15 cellular contexts compared by ENCODE assay signal in genomic region chr6:41529970-41530369, GRCh38. TPM values are rescaled to one million over a fixed set of nuclear protein-coding genes. Genes with fewer than 3 reads are reported as not detected.
DNase-seq lines count a peak whose midpoint lies in the region; ATAC-seq and TF ChIP-seq lines count a peak whose summit lies in the region.
"Had no signal": no experiment of that assay in that cellular context is flagged by ENCODE, and none has a peak within 500 bp of the region (broad histone marks: within the 10 kb centered on the region; RNA-seq: fewer than 3 reads in every experiment).

No MANE protein-coding gene starts in this region.

- POLR2A ChIA-PET in activated CD4-positive, alpha-beta T cell treated with anti-CD3 and anti-CD28 coated beads for 36 hours (lab: Charles Lee) = no interaction called here

- H3K27ac Mint-ChIP-seq in activated CD4-positive, alpha-beta T cell treated with anti-CD3 and anti-CD28 coated beads for 36 hours = peak overlapping the region; percentile 30
- peak overlapping the region; percentile 90 to 96 for H3K27ac Mint-ChIP-seq in natural killer cell treated with Interleukin-12 subunit alpha and Interleukin-12 subunit beta and Interleukin-15 and Interleukin-18, amount 100 ng/mL, for 72 hours
- H3K27ac Mint-ChIP-seq in natural killer cell = peak overlapping the region in 1 of 2 donors; percentile 92
- H3K27ac Mint-ChIP-seq in brain = peak overlapping the region in 3 of 5 experiments; percentile 7 to 45 (median 36)
- no peak overlapping the region for H3K27ac Mint-ChIP-seq in stimulated activated effector memory CD8-positive, alpha-beta T cell treated with anti-CD3 and anti-CD28 coated beads, Interleukin-12 subunit alpha, Interleukin-12 subunit beta, amount 100 ng/mL, for 72 hours
- H3K27ac Mint-ChIP-seq: GM23338 had no signal

- peaks cover 33% of the 10 kb centered on the region for H3K4me1 Mint-ChIP-seq in activated CD4-positive, alpha-beta T cell treated with anti-CD3 and anti-CD28 coated beads for 36 hours
- H3K4me1 Mint-ChIP-seq in natural killer cell treated with Interleukin-12 subunit alpha and Interleukin-12 subunit beta and Interleukin-15 and Interleukin-18, amount 100 ng/mL, for 72 hours (ENCODE audit: low read depth in 2 of 2) = peaks cover 45 to 57% of the 10 kb centered on the region in 2 donors
- H3K4me1 Mint-ChIP-seq in natural killer cell = peaks cover 30 to 32% of the 10 kb centered on the region in 2 donors
- H3K4me1 Mint-ChIP-seq in brain = peaks cover 59% of the 10 kb centered on the region
- H3K4me1 Mint-ChIP-seq in stimulated activated effector memory CD8-positive, alpha-beta T cell treated with anti-CD3 and anti-CD28 coated beads, Interleukin-12 subunit alpha, Interleukin-12 subunit beta, amount 100 ng/mL, for 72 hours = peaks cover 50% of the 10 kb centered on the region

- no peaks in the 10 kb centered on the region for H3K79me2 ChIP-seq in MM.1S (ENCODE audit: low read length)

- H3K9ac ChIP-seq in MM.1S (ENCODE audit: low read length) = no peak overlapping the region

- H3F3A ChIP-seq in MM.1S (ENCODE audit: insufficient read depth, low read length) = peaks cover 11% of the 10 kb centered on the region; the same call in 1 of the 2 replicates

- no peak overlapping the region for H3K4me3 Mint-ChIP-seq in activated CD4-positive, alpha-beta T cell treated with anti-CD3 and anti-CD28 coated beads for 36 hours
- H3K4me3 Mint-ChIP-seq in natural killer cell treated with Interleukin-12 subunit alpha and Interleukin-12 subunit beta and Interleukin-15 and Interleukin-18, amount 100 ng/mL, for 72 hours = peak overlapping the region; percentile 15
- H3K4me3 Mint-ChIP-seq in natural killer cell = no peak overlapping the region
- no peak overlapping the region for H3K4me3 Mint-ChIP-seq in brain
- H3K4me3 Mint-ChIP-seq in stimulated activated effector memory CD8-positive, alpha-beta T cell treated with anti-CD3 and anti-CD28 coated beads, Interleukin-12 subunit alpha, Interleukin-12 subunit beta, amount 100 ng/mL, for 72 hours = no peak overlapping the region
- H3K4me3 Mint-ChIP-seq: GM23338 had no signal

- H4K20me1 ChIP-seq in MM.1S (ENCODE audit: insufficient read depth, low read length) = 0 out of 2 replicates have a peak, but pooled peaks cover 3% of the 10 kb centered on the region

- peaks cover 10% of the 10 kb centered on the region for H3K27me3 Mint-ChIP-seq in activated CD4-positive, alpha-beta T cell treated with anti-CD3 and anti-CD28 coated beads for 36 hours
- H3K27me3 Mint-ChIP-seq in natural killer cell treated with Interleukin-12 subunit alpha and Interleukin-12 subunit beta and Interleukin-15 and Interleukin-18, amount 100 ng/mL, for 72 hours = peaks cover 0 to 4% of the 10 kb centered on the region in 2 donors
- H3K27me3 Mint-ChIP-seq in natural killer cell (ENCODE audit: low read depth in 2 of 2) = peaks cover 13 to 21% of the 10 kb centered on the region in 2 donors
- H3K27me3 Mint-ChIP-seq in brain = peaks cover 49% of the 10 kb centered on the region

- peaks cover 91% of the 10 kb centered on the region for H3K27me3 ChIP-seq in MM.1S (replicated peaks; ENCODE audit: insufficient read depth, low read length)

- no peak overlapping the region for H2AFZ ChIP-seq in MM.1S (ENCODE audit: low read length)
- H2AFZ ChIP-seq: GM23338 had no signal

- TF ChIP-seq CTCF in natural killer cell (IDR thresholded peaks at IDR 0.05) (no peak), brain (conservative IDR thresholded peaks at IDR 0.05) (no peak), MM.1S (IDR thresholded peaks at IDR 0.05; ENCODE audit: low read length) (no peak)

- H3K4me3 ChIP-seq in MM.1S (ENCODE audit: low read length) = no peak overlapping the region
- H3K4me3 ChIP-seq: GM23338 had no signal

- peaks cover 15% of the 10 kb centered on the region for H3K4me1 ChIP-seq in MM.1S (ENCODE audit: low read length)

- no peaks in the 10 kb centered on the region for H3K36me3 ChIP-seq in MM.1S (replicated peaks; ENCODE audit: insufficient read depth, low read length)

- H3K4me2 ChIP-seq in MM.1S (ENCODE audit: low read depth, low read length) = no peak overlapping the region
- H3K4me2 ChIP-seq: GM23338 had no signal

- H3K9me3 Mint-ChIP-seq in activated CD4-positive, alpha-beta T cell treated with anti-CD3 and anti-CD28 coated beads for 36 hours (ENCODE audit: low read depth) = no peaks in the 10 kb centered on the region
- no peaks in the 10 kb centered on the region for H3K9me3 Mint-ChIP-seq in natural killer cell treated with Interleukin-12 subunit alpha and Interleukin-12 subunit beta and Interleukin-15 and Interleukin-18, amount 100 ng/mL, for 72 hours
- H3K9me3 Mint-ChIP-seq in natural killer cell = no peaks in the 10 kb centered on the region
- peaks cover 0 to 7% (median 0%) of the 10 kb centered on the region in 5 experiments for H3K9me3 Mint-ChIP-seq in brain
- H3K9me3 Mint-ChIP-seq in stimulated activated effector memory CD8-positive, alpha-beta T cell treated with anti-CD3 and anti-CD28 coated beads, Interleukin-12 subunit alpha, Interleukin-12 subunit beta, amount 100 ng/mL, for 72 hours = no peaks in the 10 kb centered on the region
- H3K9me3 Mint-ChIP-seq: CD4-positive, alpha-beta memory T cell; GM23338 had no signal

- no peaks in the 10 kb centered on the region for H3K36me3 Mint-ChIP-seq in activated CD4-positive, alpha-beta T cell treated with anti-CD3 and anti-CD28 coated beads for 36 hours (ENCODE audit: low read depth)
- H3K36me3 Mint-ChIP-seq in natural killer cell treated with Interleukin-12 subunit alpha and Interleukin-12 subunit beta and Interleukin-15 and Interleukin-18, amount 100 ng/mL, for 72 hours = no peaks in the 10 kb centered on the region
- H3K36me3 Mint-ChIP-seq in natural killer cell (no peaks in the 10 kb centered on the region), brain (no peaks in the 10 kb centered on the region)
- peaks cover 11% of the 10 kb centered on the region for H3K36me3 Mint-ChIP-seq in stimulated activated effector memory CD8-positive, alpha-beta T cell treated with anti-CD3 and anti-CD28 coated beads, Interleukin-12 subunit alpha, Interleukin-12 subunit beta, amount 100 ng/mL, for 72 hours
- H3K36me3 Mint-ChIP-seq: CD4-positive, alpha-beta memory T cell had no signal

- CTCF ChIA-PET in activated CD4-positive, alpha-beta T cell treated with anti-CD3 and anti-CD28 coated beads for 36 hours (lab: Charles Lee) = no interaction called here

- H3K9me2 ChIP-seq in MM.1S (replicated peaks; ENCODE audit: insufficient read depth, low read length) = no peaks in the 10 kb centered on the region

- H3K27ac ChIP-seq in MM.1S (ENCODE audit: low read length) = no peak overlapping the region
- H3K27ac ChIP-seq: 22Rv1 had no signal

- no peak for DNase-seq in activated CD4-positive, alpha-beta T cell treated with anti-CD3 and anti-CD28 coated beads for 36 hours
- DNase-seq in activated CD4-positive, alpha-beta T cell treated with anti-CD3 and anti-CD28 coated beads, Interleukin-2, amount 50 U/mL, for 48 hours = no peak
- no peak for DNase-seq in natural killer cell treated with Interleukin-12 subunit alpha and Interleukin-12 subunit beta and Interleukin-15 and Interleukin-18, amount 100 ng/mL, for 72 hours (ENCODE audit: low spot score)
- DNase-seq in natural killer cell (no peak), MM.1S (no peak)
- no peak for DNase-seq in stimulated activated effector memory CD8-positive, alpha-beta T cell treated with anti-CD3 and anti-CD28 coated beads, Interleukin-12 subunit alpha, Interleukin-12 subunit beta, amount 100 ng/mL, for 72 hours (ENCODE audit: low spot score in 2 of 2)
- DNase-seq: C1 segment of cervical spinal cord; CD4-positive, alpha-beta memory T cell; DND-41; GDM1; H7 had no signal

- intact Hi-C loops in activated CD4-positive, alpha-beta T cell treated with anti-CD3 and anti-CD28 coated beads for 36 hours (cut with DNase I, micrococcal nuclease) = loop anchor here (5.0 kb wide), 3 partner anchors 103 to 517 kb away; partner anchors contain the start of genes NFYA (in 1 of the 2) and OARD1 (in 1 of the 2)
- intact Hi-C loops in natural killer cell (cut with micrococcal nuclease) = no loop called here

- no peak for ATAC-seq in activated CD4-positive, alpha-beta T cell treated with anti-CD3 and anti-CD28 coated beads for 36 hours
- no peak for ATAC-seq in natural killer cell treated with Interleukin-12 subunit alpha and Interleukin-12 subunit beta and Interleukin-15 and Interleukin-18, amount 100 ng/mL, for 72 hours
- ATAC-seq in natural killer cell = no peak
- no peak for ATAC-seq in stimulated activated effector memory CD8-positive, alpha-beta T cell treated with anti-CD3 and anti-CD28 coated beads, Interleukin-12 subunit alpha, Interleukin-12 subunit beta, amount 100 ng/mL, for 72 hours
- no peak for ATAC-seq in HG03139 (IDR thresholded peaks at IDR 0.05; ENCODE audit: unreplicated experiment)
- ATAC-seq: GM23338 had no signal

- no peaks in the 10 kb centered on the region for H3K9me3 ChIP-seq in MM.1S (replicated peaks; ENCODE audit: insufficient read depth, low read length)

RNA-seq across cellular contexts. Expression of gene FOXP4, which starts 16.2 kb away (rescaled TPM):
- total RNA-seq in activated CD4-positive, alpha-beta T cell treated with anti-CD3 and anti-CD28 coated beads for 36 hours = 10 to 100 TPM; 11.1 to 13.8 TPM
- total RNA-seq in natural killer cell treated with Interleukin-12 subunit alpha and Interleukin-12 subunit beta and Interleukin-15 and Interleukin-18, amount 100 ng/mL, for 72 hours = 100 to 1,000 TPM in 1 of 2 donors, 10 to 100 TPM in 1; 52.4 to 110 TPM
- 10 to 100 TPM; 11.2 to 21.1 (median 14.7) TPM for total RNA-seq in natural killer cell
- polyA plus RNA-seq in brain (ENCODE audit: insufficient read depth, low read depth, low replicate concordance) = 184 TPM
